In genomic region chr9:93125331-93125894, GRCh38 we compare ENCODE assay signal across 13 cellular contexts. TPM values are rescaled to one million over a fixed set of nuclear protein-coding genes. Genes with fewer than 3 reads are reported as not detected.
DNase-seq lines count a peak whose midpoint lies in the region; ATAC-seq and TF ChIP-seq lines count a peak whose summit lies in the region.
"Had no signal": no experiment of that assay in that cellular context is flagged by ENCODE, and none has a peak within 500 bp of the region (broad histone marks: within the 10 kb centered on the region; RNA-seq: fewer than 3 reads in every experiment).

No MANE protein-coding gene starts in this region.

- H3K4me2 ChIP-seq in BLaER1 treated with 17β-estradiol and CSF1 and Interleukin-3, amounts not matched to agents 10 nM and 100 nM, result peak overlapping the region in 9 of 11 experiments; percentile 88 to 99 (median 98); a peak in 16 of 22 replicates

- peak overlapping the region; percentile 91 for H3K27ac Mint-ChIP-seq in central memory CD8-positive, alpha-beta T cell (ENCODE audit: low read depth)
- H3K27ac Mint-ChIP-seq: dendritic cell treated with granulocyte-macrophage colony-stimulating factor and Interleukin-4, amounts not matched to agents 40 ng/mL and 50 ng/mL, for 4 days had no signal

- peaks cover 46 to 89% (median 63%) of the 10 kb centered on the region in 11 experiments for H3K36me3 ChIP-seq in BLaER1 treated with 17β-estradiol and CSF1 and Interleukin-3, amounts not matched to agents 10 nM and 100 nM

- H3K9ac ChIP-seq in BLaER1 treated with 17β-estradiol and CSF1 and Interleukin-3, amounts not matched to agents 10 nM and 100 nM, result peak overlapping the region in 6 of 11 experiments; percentile 2 to 97 (median 30); a peak in 6 of 22 replicates

- peaks cover 63 to 100% (median 68%) of the 10 kb centered on the region in 10 experiments for H3K4me1 ChIP-seq in BLaER1 treated with 17β-estradiol and CSF1 and Interleukin-3, amounts not matched to agents 10 nM and 100 nM
- no peaks in the 10 kb centered on the region for H3K4me1 ChIP-seq in foreskin keratinocyte

- H3K9me3 Mint-ChIP-seq in central memory CD8-positive, alpha-beta T cell, result no peaks in the 10 kb centered on the region
- H3K9me3 Mint-ChIP-seq: dendritic cell treated with granulocyte-macrophage colony-stimulating factor and Interleukin-4, amounts not matched to agents 40 ng/mL and 50 ng/mL, for 4 days had no signal

- no peak for ATAC-seq in central memory CD8-positive, alpha-beta T cell (replicated peaks; ENCODE audit: extremely low read depth, poor library complexity, severe bottlenecking)
- ATAC-seq in omental fat pad (ENCODE audit: low FRiP score) (no peak), HG03139 (IDR thresholded peaks at IDR 0.05; ENCODE audit: unreplicated experiment) (no peak), foreskin keratinocyte (no peak)

- peak overlapping the region in 9 of 11 experiments; percentile 22 to 94 (median 72); a peak in 14 of 22 replicates for H3K27ac ChIP-seq in BLaER1 treated with 17β-estradiol and CSF1 and Interleukin-3, amounts not matched to agents 10 nM and 100 nM
- no peak overlapping the region for H3K27ac ChIP-seq in foreskin keratinocyte

- peaks cover 41% of the 10 kb centered on the region for H3K4me1 Mint-ChIP-seq in central memory CD8-positive, alpha-beta T cell

- in situ Hi-C loops in ACHN (cut with HindIII; ENCODE audit: low pct_ligation_motif_present, low pct_unique_long_range_greater_than_20kb, low sequenced_read_pairs), result no loop called here

- peaks cover 45% of the 10 kb centered on the region for H3K36me3 Mint-ChIP-seq in central memory CD8-positive, alpha-beta T cell (ENCODE audit: insufficient read depth)

- TF ChIP-seq CTCF in omental fat pad (IDR thresholded peaks at IDR 0.05) (no peak), foreskin keratinocyte (conservative IDR thresholded peaks at IDR 0.05) (no peak)

- H4K20me1 ChIP-seq in BLaER1 treated with 17β-estradiol and CSF1 and Interleukin-3, amounts not matched to agents 10 nM and 100 nM, result peaks cover 0 to 71% (median 47%) of the 10 kb centered on the region in 11 experiments; a peak in 15 of 22 replicates

- no peak overlapping the region for H3K4me3 ChIP-seq in BLaER1 treated with 17β-estradiol and CSF1 and Interleukin-3, amounts not matched to agents 10 nM and 100 nM
- H3K4me3 ChIP-seq: BLaER1 had no signal

- H3K9me3 ChIP-seq in BLaER1 treated with 17β-estradiol and CSF1 and Interleukin-3, amounts not matched to agents 10 nM and 100 nM (replicated peaks in 1 of 11), result no peaks in the 10 kb centered on the region
- H3K9me3 ChIP-seq: BLaER1 had no signal

- H3K4me3 Mint-ChIP-seq in central memory CD8-positive, alpha-beta T cell, result peak overlapping the region; percentile 66
- H3K4me3 Mint-ChIP-seq: dendritic cell treated with granulocyte-macrophage colony-stimulating factor and Interleukin-4, amounts not matched to agents 40 ng/mL and 50 ng/mL, for 4 days had no signal

- DNase-seq in Daoy (ENCODE audit: low read depth) (peak; percentile 1), omental fat pad (ENCODE audit: low spot score) (peak; percentile 20), NOMO-1 treated with DMSO at 0.1 percent for 48 hours (lab: John Stamatoyannopoulos, UW; ENCODE audit: unreplicated experiment) (no peak), ACHN (no peak), foreskin keratinocyte (no peak)
- DNase-seq in central memory CD8-positive, alpha-beta T cell (ENCODE audit: low spot score in 2 of 2), result no peak
- DNase-seq: activated CD4-positive, alpha-beta T cell treated with anti-CD3 and anti-CD28 coated beads, Interleukin-2, amount 50 U/mL, for 48 hours; mesenchymal stem cell; NCI-H1048 had no signal

- H3K27me3 Mint-ChIP-seq in central memory CD8-positive, alpha-beta T cell, result no peaks in the 10 kb centered on the region
- H3K27me3 Mint-ChIP-seq: dendritic cell treated with granulocyte-macrophage colony-stimulating factor and Interleukin-4, amounts not matched to agents 40 ng/mL and 50 ng/mL, for 4 days had no signal

- H3K27me3 ChIP-seq in BLaER1 treated with 17β-estradiol and CSF1 and Interleukin-3, amounts not matched to agents 10 nM and 100 nM, result no peaks in the 10 kb centered on the region
- no peaks in the 10 kb centered on the region for H3K27me3 ChIP-seq in foreskin keratinocyte
- H3K27me3 ChIP-seq: BLaER1 had no signal

RNA-seq across cellular contexts. Expression of gene NINJ1, which starts 8.6 kb away (rescaled TPM):
- total RNA-seq in Daoy (2014; rRNA removed; shearing (Covaris generic)), result 18.2 and 19.9 TPM in 2 replicates
- 100 to 1,000 TPM in 2 of 4 donors, 10 to 100 TPM in 2; 63.3 to 137 (median 104) TPM for total RNA-seq in omental fat pad
- total RNA-seq in foreskin keratinocyte, result 15.8 and 17.7 TPM in 2 replicates
- polyA plus RNA-seq in foreskin keratinocyte, result 24.6 and 29.8 TPM in 2 replicates

RNA-seq across cellular contexts. Expression of gene CARD19, which starts 29.4 kb away (rescaled TPM):
- total RNA-seq in Daoy (2014; rRNA removed; shearing (Covaris generic)), result 36.1 and 64.4 TPM in 2 replicates
- total RNA-seq in omental fat pad (10 to 100 TPM; 45.7 to 76.5 (median 57.9) TPM), foreskin keratinocyte (31.1 TPM in 2 replicates)
- polyA plus RNA-seq in foreskin keratinocyte, result 46.3 and 47.5 TPM in 2 replicates

RNA-seq across cellular contexts. Expression of gene WNK2, which starts 58.5 kb away (rescaled TPM):
- 1.4 and 2.8 TPM in 2 replicates for total RNA-seq in Daoy (2014; rRNA removed; shearing (Covaris generic))
- 1 to 10 TPM in 1 of 4 donors, under 1 TPM in 3; 0.28 to 1.7 (median 0.47) TPM for total RNA-seq in omental fat pad
- 0.04 and 0.14 TPM in 2 replicates for total RNA-seq in foreskin keratinocyte
- polyA plus RNA-seq in foreskin keratinocyte, result 0.10 TPM in 1 of 2 replicates, not detected in the other

Comparison
In these comparisons a context has a peak if more than half of its experiments do, and no peak if none do; other contexts are left out.
1. DNase-seq: peak in Daoy (single experiment) and omental fat pad (single experiment); none in central memory CD8-positive, alpha-beta T cell (0 of 2), NOMO-1 treated with DMSO at 0.1 percent for 48 hours (single experiment), ACHN (single experiment) and foreskin keratinocyte (0 of 2).